1 cellular context compared by ENCODE assay signal in genomic region chr4:1225272-1226166, GRCh38.
A peak's percentile ranks its signal among the peaks of the same experiment; 100 is the strongest.
TF ChIP-seq lines count a peak whose summit lies in the region.

No MANE protein-coding gene starts in this region.

TF ChIP-seq in HepG2, 621 proteins besides CTCF, POLR2A, EP300 and RAD21:
- no peak for TF ChIP-seq PLRG1 (conservative IDR thresholded peaks at IDR 0.05)
- TF ChIP-seq ZBTB37 (CRISPR knock-in tag; IDR thresholded peaks at IDR 0.05): no peak
- no peak for TF ChIP-seq ZNF597 (CRISPR knock-in tag; IDR thresholded peaks at IDR 0.05)
- no peak for TF ChIP-seq ZNF230 (CRISPR knock-in tag; IDR thresholded peaks at IDR 0.05)
- TF ChIP-seq ZMYM3 (CRISPR knock-in tag; IDR thresholded peaks at IDR 0.05): no peak
- peak; percentile 18 for TF ChIP-seq RBM22 (optimal IDR thresholded peaks at IDR 0.05; ENCODE audit: low read length)
- no peak for TF ChIP-seq PATZ1 (CRISPR knock-in tag; IDR thresholded peaks at IDR 0.05)
- peak; percentile 74 for TF ChIP-seq AGO2 (optimal IDR thresholded peaks at IDR 0.05; ENCODE audit: low read depth, low read length)
- TF ChIP-seq DRAP1 (CRISPR knock-in tag; IDR thresholded peaks at IDR 0.05): no peak
- TF ChIP-seq RFX3 (CRISPR knock-in tag; IDR thresholded peaks at IDR 0.05): no peak
- TF ChIP-seq SATB2 (CRISPR knock-in tag; IDR thresholded peaks at IDR 0.05): no peak
- TF ChIP-seq ZBTB8A (CRISPR knock-in tag; IDR thresholded peaks at IDR 0.05; ENCODE audit: borderline replicate concordance, low read depth): no peak
- TF ChIP-seq FOXK2 (IDR thresholded peaks at IDR 0.05): no peak
- no peak for TF ChIP-seq ZNF17 (CRISPR knock-in tag; IDR thresholded peaks at IDR 0.05)
- no peak for TF ChIP-seq KDM5B (CRISPR knock-in tag; IDR thresholded peaks at IDR 0.05; ENCODE audit: borderline replicate concordance)
- no peak for TF ChIP-seq FOXP4 (CRISPR knock-in tag; IDR thresholded peaks at IDR 0.05)
TF ChIP-seq in HepG2: peak in this region for 2.
